ENCODE assay signal across 13 cellular contexts in genomic region chrX:85859426-85859825, GRCh38.
"Had no signal": no experiment of that assay in that cellular context is flagged by ENCODE, and none has a peak within 500 bp of the region (broad histone marks: within the 10 kb centered on the region; RNA-seq: fewer than 3 reads in every experiment).

No MANE protein-coding gene starts in this region.

- H3K9me3 Mint-ChIP-seq: activated naive CD4-positive, alpha-beta T cell treated with anti-CD3 and anti-CD28 coated beads, Interleukin-2, amount 10 ng/mL, durations not matched to agents 7 days and 5 days; activated T-helper 17 cell treated with anti-CD3 and anti-CD28 coated beads, Interleukin-2, amount 50 U/mL, for 72 hours; brain; neural progenitor cell had no signal

- H3K27ac ChIP-seq: gastrocnemius medialis, heart right ventricle, neural progenitor cell, skin epidermis had no signal

- H3K9ac ChIP-seq: neural progenitor cell had no signal

- H3K4me1 Mint-ChIP-seq: activated naive CD4-positive, alpha-beta T cell treated with anti-CD3 and anti-CD28 coated beads, Interleukin-2, amount 10 ng/mL, durations not matched to agents 7 days and 5 days; activated T-helper 17 cell treated with anti-CD3 and anti-CD28 coated beads, Interleukin-2, amount 50 U/mL, for 72 hours; brain; neural progenitor cell had no signal

- H3K36me3 Mint-ChIP-seq: neural progenitor cell had no signal

- H3K4me2 ChIP-seq: neural progenitor cell had no signal

- H3K4me3 ChIP-seq: gastrocnemius medialis, heart right ventricle, neural progenitor cell, skin epidermis had no signal

- H3K4me1 ChIP-seq: gastrocnemius medialis, heart right ventricle, neural progenitor cell had no signal

- H3K4me3 Mint-ChIP-seq: activated naive CD4-positive, alpha-beta T cell treated with anti-CD3 and anti-CD28 coated beads, Interleukin-2, amount 10 ng/mL, durations not matched to agents 7 days and 5 days; activated T-helper 17 cell treated with anti-CD3 and anti-CD28 coated beads, Interleukin-2, amount 50 U/mL, for 72 hours; brain; mesothelial cell of epicardium; neural progenitor cell; T-helper 17 cell had no signal

- H2AFZ ChIP-seq: neural progenitor cell had no signal

- H3K27me3 ChIP-seq: gastrocnemius medialis, heart right ventricle, neural progenitor cell had no signal

- H3K27me3 Mint-ChIP-seq: activated naive CD4-positive, alpha-beta T cell treated with anti-CD3 and anti-CD28 coated beads, Interleukin-2, amount 10 ng/mL, durations not matched to agents 7 days and 5 days; activated T-helper 17 cell treated with anti-CD3 and anti-CD28 coated beads, Interleukin-2, amount 50 U/mL, for 72 hours; brain; T-helper 17 cell had no signal

- H3K27ac Mint-ChIP-seq: activated naive CD4-positive, alpha-beta T cell treated with anti-CD3 and anti-CD28 coated beads, Interleukin-2, amount 10 ng/mL, durations not matched to agents 7 days and 5 days; activated T-helper 17 cell treated with anti-CD3 and anti-CD28 coated beads, Interleukin-2, amount 50 U/mL, for 72 hours; brain; mesothelial cell of epicardium; neural progenitor cell; T-helper 17 cell had no signal

- H3K9me3 ChIP-seq: gastrocnemius medialis, heart right ventricle had no signal

- DNase-seq: activated CD4-positive, alpha-beta T cell treated with anti-CD3 and anti-CD28 coated beads, Interleukin-2, amount 50 U/mL, for 1 hour; activated naive CD4-positive, alpha-beta T cell treated with anti-CD3 and anti-CD28 coated beads, Interleukin-2, amount 10 ng/mL, durations not matched to agents 7 days and 5 days; activated T-cell treated with anti-CD3 and anti-CD28 coated beads for 4 hours; cerebellar nuclear complex; gastrocnemius medialis; heart right ventricle; kidney; T-helper 17 cell had no signal

- FAIRE-seq: kidney had no signal

- ATAC-seq: activated T-helper 17 cell treated with anti-CD3 and anti-CD28 coated beads, Interleukin-2, amount 50 U/mL, for 72 hours; gastrocnemius medialis; heart right ventricle; T-helper 17 cell had no signal
